Comparison of ENCODE assay signal across 20 cellular contexts in the genomic region with DNA sequence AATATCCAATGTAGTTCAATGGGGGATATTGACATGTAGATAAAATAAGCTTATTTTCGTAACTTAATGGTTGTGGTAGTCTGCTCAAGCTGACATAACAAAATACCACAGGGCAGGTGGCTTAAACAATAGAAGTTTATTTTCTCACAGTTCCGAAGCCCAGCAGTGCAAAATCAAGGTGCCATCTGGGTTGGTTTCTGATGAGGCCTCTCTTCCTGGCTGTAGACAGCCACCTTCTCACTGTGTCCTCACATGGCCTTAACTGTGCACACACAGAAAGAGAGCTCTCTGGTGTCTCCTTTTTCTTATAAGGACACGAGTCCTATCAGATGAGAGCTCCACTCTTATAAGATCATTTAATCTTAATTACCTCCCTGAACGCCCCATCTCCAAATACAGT.
DNase-seq lines count a peak whose midpoint lies in the region; ATAC-seq and TF ChIP-seq lines count a peak whose summit lies in the region.
"Had no signal": no experiment of that assay in that cellular context is flagged by ENCODE, and none has a peak within 500 bp of the region (broad histone marks: within the 10 kb centered on the region; RNA-seq: fewer than 3 reads in every experiment).

No MANE protein-coding gene starts in this region.

- H3K4me1 ChIP-seq in thoracic aorta (ENCODE audit: control insufficient read depth in 1 of 2, low read depth in 2 of 2): peaks cover 52 to 94% of the 10 kb centered on the region in 2 donors

- DNase-seq in NCI-H446 (lab: John Stamatoyannopoulos, UW) (peak; percentile 55 to 56), NCI-H446 treated with DMSO at 0.1 percent for 48 hours (lab: John Stamatoyannopoulos, UW) (no peak), NCI-H1694 treated with DMSO at 0.1 percent for 48 hours (lab: John Stamatoyannopoulos, UW) (peak; percentile 32), endothelial cell (ENCODE audit: low spot score) (no peak), thoracic aorta (ENCODE audit: low spot score) (no peak), OCI-M1 (lab: John Stamatoyannopoulos, UW) (no peak), NCI-H748 treated with DMSO at 0.1 percent for 48 hours (lab: John Stamatoyannopoulos, UW) (no peak), NCI-H1092 treated with DMSO at 0.1 percent for 48 hours (lab: John Stamatoyannopoulos, UW) (no peak)
- DNase-seq: activated CD4-positive, alpha-beta T cell treated with anti-CD3 and anti-CD28 coated beads for 4 hours; CD4-positive, alpha-beta memory T cell; cerebellar nuclear complex; DND-41; effector memory CD8-positive, alpha-beta T cell; mammary epithelial cell; naive thymus-derived CD4-positive, alpha-beta T cell; NCI-H187 treated with DMSO at 0.1 percent for 48 hours; small intestine; stimulated activated CD8-positive, alpha-beta memory T cell treated with anti-CD3 and anti-CD28 coated beads, Interleukin-4, amount 100 ng/mL, for 48 hours; testis had no signal

- H3K36me3 Mint-ChIP-seq in endothelial cell (ENCODE audit: low read depth, unreplicated experiment): no peaks in the 10 kb centered on the region
- H3K36me3 Mint-ChIP-seq: CD4-positive, alpha-beta memory T cell; naive thymus-derived CD4-positive, alpha-beta T cell had no signal

- H3K27ac Mint-ChIP-seq in endothelial cell (ENCODE audit: unreplicated experiment): peak overlapping the region; percentile 15
- H3K27ac Mint-ChIP-seq: activated T-helper 2 cell treated with anti-CD3 and anti-CD28 coated beads, Interferon-gamma antibody, Interleukin-2, Interleukin-4, amounts not matched to agents 10 μg/mL and 5 μg/mL and 100 μg/mL, durations not matched to agents 14 hours and 24 hours and 36 hours; effector memory CD8-positive, alpha-beta T cell; naive thymus-derived CD4-positive, alpha-beta T cell had no signal

- peak overlapping the region; percentile 46 to 89 for H3K27ac ChIP-seq in thoracic aorta
- H3K27ac ChIP-seq: testis had no signal

- no peak overlapping the region for H3K4me3 Mint-ChIP-seq in endothelial cell (ENCODE audit: unreplicated experiment)
- H3K4me3 Mint-ChIP-seq: CD4-positive, alpha-beta memory T cell; effector memory CD8-positive, alpha-beta T cell; naive thymus-derived CD4-positive, alpha-beta T cell had no signal

- H3K4me1 Mint-ChIP-seq in endothelial cell (ENCODE audit: unreplicated experiment): peaks cover 29% of the 10 kb centered on the region
- H3K4me1 Mint-ChIP-seq: CD4-positive, alpha-beta memory T cell had no signal

- TF ChIP-seq CTCF in endothelial cell (IDR thresholded peaks at IDR 0.05; ENCODE audit: unreplicated experiment) (no peak), thoracic aorta (IDR thresholded peaks at IDR 0.05) (no peak)

- H3K4me3 ChIP-seq in thoracic aorta: no peak overlapping the region
- H3K4me3 ChIP-seq: testis had no signal

- H3K27me3 ChIP-seq in thoracic aorta (replicated peaks; ENCODE audit: insufficient read depth): no peaks in the 10 kb centered on the region
- H3K27me3 ChIP-seq: testis had no signal

- no peak for ATAC-seq in thoracic aorta (ENCODE audit: insufficient number of reproducible peaks, low FRiP score, low read depth)
- ATAC-seq: effector memory CD8-positive, alpha-beta T cell; naive thymus-derived CD4-positive, alpha-beta T cell had no signal

- no peaks in the 10 kb centered on the region for H3K9me3 Mint-ChIP-seq in endothelial cell (ENCODE audit: unreplicated experiment)
- H3K9me3 Mint-ChIP-seq: activated T-helper 2 cell treated with anti-CD3 and anti-CD28 coated beads, Interferon-gamma antibody, Interleukin-2, Interleukin-4, amounts not matched to agents 10 μg/mL and 5 μg/mL and 100 μg/mL, durations not matched to agents 14 hours and 24 hours and 36 hours; effector memory CD8-positive, alpha-beta T cell; naive thymus-derived CD4-positive, alpha-beta T cell had no signal

- H3K9me3 ChIP-seq in thoracic aorta: no peaks in the 10 kb centered on the region
- H3K9me3 ChIP-seq: testis had no signal

- H3K36me3 ChIP-seq in thoracic aorta: no peaks in the 10 kb centered on the region

- peaks cover 4% of the 10 kb centered on the region for H3K27me3 Mint-ChIP-seq in endothelial cell (ENCODE audit: unreplicated experiment)
- H3K27me3 Mint-ChIP-seq: CD4-positive, alpha-beta memory T cell had no signal

Comparison
In these comparisons a context has a peak if more than half of its experiments do, and no peak if none do; other contexts are left out.
1. DNase-seq: peak in NCI-H446 (2 of 2) and NCI-H1694 treated with DMSO at 0.1 percent for 48 hours (single experiment); none in NCI-H446 treated with DMSO at 0.1 percent for 48 hours (single experiment), endothelial cell (single experiment), thoracic aorta (single experiment), OCI-M1 (single experiment), NCI-H748 treated with DMSO at 0.1 percent for 48 hours (single experiment) and NCI-H1092 treated with DMSO at 0.1 percent for 48 hours (single experiment).